In genomic region chr16:3716831-3717234, GRCh38 we compare ENCODE assay signal across 8 cellular contexts. TPM values are rescaled to one million over a fixed set of nuclear protein-coding genes. Genes with fewer than 3 reads are reported as not detected.
A peak's percentile ranks its signal among the peaks of the same experiment; 100 is the strongest.
DNase-seq lines count a peak whose midpoint lies in the region; ATAC-seq, FAIRE-seq and TF ChIP-seq lines count a peak whose summit lies in the region.

No MANE protein-coding gene starts in this region.

- intact Hi-C loops in A673 (cut with micrococcal nuclease; ENCODE audit: unreplicated experiment), result no loop called here
- intact Hi-C loops in Panc1 (cut with micrococcal nuclease; ENCODE audit: unreplicated experiment), result no loop called here

- H3K4me1 ChIP-seq in A673 (ENCODE audit: insufficient read depth, low read length, poor library complexity, severe bottlenecking) (no peaks in the 10 kb centered on the region), Panc1 (ENCODE audit: control insufficient read depth, insufficient read depth, low read length) (peaks cover 4% of the 10 kb centered on the region)

- CTCF ChIA-PET in A673 (lab: Charles Lee) (no interaction called here), Panc1 (lab: Charles Lee) (no interaction called here)

- peak; percentile 56 for DNase-seq in A673 (ENCODE audit: low spot score)
- DNase-seq in GM18507 (ENCODE audit: extremely low spot score, insufficient read length, low read depth), result peak; percentile 9
- DNase-seq in Panc1 (ENCODE audit: low read depth, low spot score), result no peak
- DNase-seq in brain microvascular endothelial cell, result peak; percentile 6
- DNase-seq in kidney tubule cell (ENCODE audit: low spot score), result peak; percentile 33
- DNase-seq in stimulated activated CD4-positive, alpha-beta T cell treated with anti-CD3 and anti-CD28 coated beads, Interleukin-2, amount 100 ng/mL, for 48 hours, result peak; percentile 30 to 31
- DNase-seq in GF-D8 (lab: John Stamatoyannopoulos, UW), result no peak

- no peak for FAIRE-seq in GM18507 (lab: Jason Lieb, UNC)

- in situ Hi-C loops in Panc1 (cut with HindIII; ENCODE audit: low pct_unique_long_range_greater_than_20kb, low sequenced_read_pairs) (no loop called here), brain microvascular endothelial cell (cut with HindIII; ENCODE audit: low pct_ligation_motif_present, low sequenced_read_pairs) (no loop called here)

- POLR2A ChIA-PET in A673 (lab: Charles Lee; ENCODE audit: low non-redundant PET), result no interaction called here
- POLR2A ChIA-PET in Panc1 (lab: Charles Lee), result interaction anchor here (0.6 kb wide), 1 partner anchor 28 kb away, joined by 3 read pairs; no protein-coding TSS in a partner anchor

- H3K36me3 ChIP-seq in A673 (ENCODE audit: insufficient read depth, low read length, poor library complexity, severe bottlenecking) (peaks cover 13% of the 10 kb centered on the region), Panc1 (ENCODE audit: control insufficient read depth, insufficient read depth, low read length) (no peaks in the 10 kb centered on the region; the same call in 1 of the 2 replicates), brain microvascular endothelial cell (replicated peaks) (no peaks in the 10 kb centered on the region)

- H3K27ac ChIP-seq in A673 (ENCODE audit: low read depth, low read length, poor library complexity, severe bottlenecking), result peak overlapping the region; percentile 93
- peak overlapping the region; percentile 68 for H3K27ac ChIP-seq in Panc1 (ENCODE audit: low read length)
- peak overlapping the region; percentile 88 for H3K27ac ChIP-seq in brain microvascular endothelial cell

- peak overlapping the region; percentile 100 for H3K4me3 ChIP-seq in A673 (ENCODE audit: low read depth, low read length, poor library complexity, severe bottlenecking)
- H3K4me3 ChIP-seq in Panc1 (ENCODE audit: low read depth in 2 of 2, low read length in 2 of 2), result peak overlapping the region; percentile 89 to 96
- peak overlapping the region; percentile 89 for H3K4me3 ChIP-seq in brain microvascular endothelial cell (ENCODE audit: low read depth, low read length)

- ATAC-seq in HG03066 (IDR thresholded peaks at IDR 0.05; ENCODE audit: low read depth, unreplicated experiment) (peak; percentile 19), Panc1 (peak; percentile 64)

- no peaks in the 10 kb centered on the region for H3K9me3 ChIP-seq in A673 (ENCODE audit: low read depth, low read length, poor library complexity, severe bottlenecking)
- H3K9me3 ChIP-seq in Panc1 (ENCODE audit: control insufficient read depth, insufficient read depth, low read depth, low read length), result no peaks in the 10 kb centered on the region

- no peaks in the 10 kb centered on the region for H3K27me3 ChIP-seq in A673 (replicated peaks; ENCODE audit: insufficient read depth, low read depth, low read length, poor library complexity)
- no peaks in the 10 kb centered on the region for H3K27me3 ChIP-seq in Panc1 (ENCODE audit: control insufficient read depth, insufficient read depth, low read length)
- H3K27me3 ChIP-seq in brain microvascular endothelial cell (replicated peaks), result no peaks in the 10 kb centered on the region

- BruUV-seq in A673 (replicated peaks; lab: Mats Ljungman, UMichigan) (no TSS peak), Panc1 (replicated peaks; lab: Mats Ljungman, UMichigan) (no TSS peak)

- TF ChIP-seq CTCF in A673 (conservative IDR thresholded peaks at IDR 0.05; ENCODE audit: low read depth, low read length) (no peak), Panc1 (IDR thresholded peaks at IDR 0.05) (no peak), brain microvascular endothelial cell (IDR thresholded peaks at IDR 0.05; ENCODE audit: low read depth, low read length, missing control alignments) (no peak)

RNA-seq across cellular contexts. Expression of gene TRAP1, which starts 0.5 kb away (rescaled TPM):
- total RNA-seq in A673 (2021), result 280 and 300 TPM in 2 replicates
- total RNA-seq in Panc1 (2021; ENCODE audit: unreplicated experiment), result 137 TPM
- 161 TPM for polyA plus RNA-seq in Panc1 (2012; ENCODE audit: insufficient read length)

Comparison
In these comparisons a context has a peak if more than half of its experiments do, and no peak if none do; other contexts are left out.
1. DNase-seq: peak in A673 (single experiment), GM18507 (single experiment), brain microvascular endothelial cell (single experiment), kidney tubule cell (single experiment) and stimulated activated CD4-positive, alpha-beta T cell treated with anti-CD3 and anti-CD28 coated beads, Interleukin-2, amount 100 ng/mL, for 48 hours (2 of 2); none in Panc1 (single experiment) and GF-D8 (single experiment).
2. Peak in every context shown above with its lines, with median percentiles within 50 percentile points of each other: H3K27ac ChIP-seq and H3K4me3 ChIP-seq.